ENCODE assay signal across 26 cellular contexts in the genomic region with DNA sequence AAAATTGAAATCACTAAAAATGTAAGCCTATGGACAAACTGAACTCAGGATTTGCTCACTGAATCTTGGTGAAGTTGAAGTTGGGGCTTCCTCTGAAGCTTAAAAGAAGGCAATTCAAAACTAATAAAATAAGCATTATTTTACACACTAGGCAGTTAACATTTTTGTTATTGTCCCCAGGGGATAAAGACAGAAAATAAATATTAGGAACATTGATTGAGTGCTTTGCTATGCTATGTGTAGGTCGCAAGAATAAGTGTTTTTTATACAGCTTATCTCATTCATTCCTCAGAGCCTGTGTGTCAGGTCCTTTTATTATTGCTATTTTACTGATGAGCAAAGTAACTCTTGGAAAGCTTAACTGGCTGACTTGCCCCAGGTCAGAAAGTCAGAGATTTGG.
"Had no signal": no experiment of that assay in that cellular context is flagged by ENCODE, and none has a peak within 500 bp of the region (broad histone marks: within the 10 kb centered on the region; RNA-seq: fewer than 3 reads in every experiment).

No MANE protein-coding gene starts in this region.

- H3K9me3 Mint-ChIP-seq: activated naive CD4-positive, alpha-beta T cell treated with anti-CD3 and anti-CD28 coated beads, Interleukin-2, amount 50 U/mL, for 24 hours; activated naive CD8-positive, alpha-beta T cell treated with anti-CD3 and anti-CD28 coated beads, Interleukin-2, amount 50 U/mL, for 24 hours; activated T-helper 2 cell treated with anti-CD3 and anti-CD28 coated beads, Interferon-gamma antibody, Interleukin-2, Interleukin-4, amounts not matched to agents 10 μg/mL and 5 μg/mL and 100 μg/mL, durations not matched to agents 14 hours and 24 hours and 36 hours; central memory CD8-positive, alpha-beta T cell; dendritic cell treated with granulocyte-macrophage colony-stimulating factor and Interleukin-4, amounts not matched to agents 40 ng/mL and 50 ng/mL, for 4 days; natural killer cell; WTC11 had no signal

- H3K36me3 ChIP-seq: breast epithelium, esophagus muscularis mucosa, heart right ventricle, lower lobe of right lung, neutrophil, right lobe of liver, tibial nerve had no signal

- H3K4me3 ChIP-seq: breast epithelium, esophagus muscularis mucosa, heart right ventricle, lower lobe of right lung, right lobe of liver, tibial nerve had no signal

- H3K4me3 Mint-ChIP-seq: activated CD8-positive, alpha-beta memory T cell treated with anti-CD3 and anti-CD28 coated beads, Interleukin-2, amount 10 ng/mL, durations not matched to agents 7 days and 5 days; activated CD8-positive, alpha-beta T cell treated with anti-CD3 and anti-CD28 coated beads, Interleukin-2, amount 10 ng/mL, durations not matched to agents 7 days and 5 days; activated naive CD4-positive, alpha-beta T cell treated with anti-CD3 and anti-CD28 coated beads, Interleukin-2, amount 50 U/mL, for 24 hours; activated naive CD8-positive, alpha-beta T cell treated with anti-CD3 and anti-CD28 coated beads, Interleukin-2, amount 50 U/mL, for 24 hours; central memory CD8-positive, alpha-beta T cell; dendritic cell treated with granulocyte-macrophage colony-stimulating factor and Interleukin-4, amounts not matched to agents 40 ng/mL and 50 ng/mL, for 4 days; natural killer cell; T-helper 17 cell; WTC11 had no signal

- H3K27me3 Mint-ChIP-seq: activated CD8-positive, alpha-beta memory T cell treated with anti-CD3 and anti-CD28 coated beads, Interleukin-2, amount 10 ng/mL, durations not matched to agents 7 days and 5 days; central memory CD8-positive, alpha-beta T cell had no signal

- ATAC-seq: activated CD8-positive, alpha-beta memory T cell treated with anti-CD3 and anti-CD28 coated beads, Interleukin-2, amount 10 ng/mL, durations not matched to agents 7 days and 5 days; activated CD8-positive, alpha-beta T cell treated with anti-CD3 and anti-CD28 coated beads, Interleukin-2, amount 10 ng/mL, durations not matched to agents 7 days and 5 days; activated naive CD8-positive, alpha-beta T cell treated with anti-CD3 and anti-CD28 coated beads, Interleukin-2, amount 50 U/mL, for 24 hours; foreskin keratinocyte; heart right ventricle; left lobe of liver; lower lobe of right lung; natural killer cell; right lobe of liver; T-helper 17 cell; WTC11 had no signal

- H3K27ac Mint-ChIP-seq: activated CD8-positive, alpha-beta memory T cell treated with anti-CD3 and anti-CD28 coated beads, Interleukin-2, amount 10 ng/mL, durations not matched to agents 7 days and 5 days; activated CD8-positive, alpha-beta T cell treated with anti-CD3 and anti-CD28 coated beads, Interleukin-2, amount 10 ng/mL, durations not matched to agents 7 days and 5 days; activated naive CD4-positive, alpha-beta T cell treated with anti-CD3 and anti-CD28 coated beads, Interleukin-2, amount 50 U/mL, for 24 hours; activated naive CD8-positive, alpha-beta T cell treated with anti-CD3 and anti-CD28 coated beads, Interleukin-2, amount 50 U/mL, for 24 hours; activated T-helper 2 cell treated with anti-CD3 and anti-CD28 coated beads, Interferon-gamma antibody, Interleukin-2, Interleukin-4, amounts not matched to agents 10 μg/mL and 5 μg/mL and 100 μg/mL, durations not matched to agents 14 hours and 24 hours and 36 hours; dendritic cell treated with granulocyte-macrophage colony-stimulating factor and Interleukin-4, amounts not matched to agents 40 ng/mL and 50 ng/mL, for 4 days; natural killer cell; T-helper 17 cell; WTC11 had no signal

- DNase-seq: activated CD4-positive, alpha-beta T cell treated with anti-CD3 and anti-CD28 coated beads for 1 hour; activated CD8-positive, alpha-beta memory T cell treated with anti-CD3 and anti-CD28 coated beads, Interleukin-2, amount 10 ng/mL, durations not matched to agents 7 days and 5 days; activated CD8-positive, alpha-beta T cell treated with anti-CD3 and anti-CD28 coated beads, Interleukin-2, amount 10 ng/mL, durations not matched to agents 7 days and 5 days; activated naive CD8-positive, alpha-beta T cell treated with anti-CD3 and anti-CD28 coated beads, Interleukin-2, amount 50 U/mL, for 24 hours; activated T-cell treated with anti-CD3 and anti-CD28 coated beads, Interleukin-2, amount 50 U/mL, for 48 hours; amygdala; foreskin keratinocyte; heart right ventricle; kidney glomerular epithelial cell; lower lobe of right lung; mesenchymal stem cell; natural killer cell; right lobe of liver; stimulated activated CD4-positive, alpha-beta T cell treated with anti-CD3 and anti-CD28 coated beads, Interleukin-2, amount 100 ng/mL, for 48 hours; stimulated activated naive CD4-positive, alpha-beta T cell treated with Interleukin-2 at 50 U/mL for 16 hours; T-helper 17 cell had no signal

- H3K36me3 Mint-ChIP-seq: activated CD8-positive, alpha-beta memory T cell treated with anti-CD3 and anti-CD28 coated beads, Interleukin-2, amount 10 ng/mL, durations not matched to agents 7 days and 5 days; activated naive CD4-positive, alpha-beta T cell treated with anti-CD3 and anti-CD28 coated beads, Interleukin-2, amount 50 U/mL, for 24 hours; natural killer cell; WTC11 had no signal

- H3K4me1 Mint-ChIP-seq: activated CD8-positive, alpha-beta memory T cell treated with anti-CD3 and anti-CD28 coated beads, Interleukin-2, amount 10 ng/mL, durations not matched to agents 7 days and 5 days; activated naive CD4-positive, alpha-beta T cell treated with anti-CD3 and anti-CD28 coated beads, Interleukin-2, amount 50 U/mL, for 24 hours; central memory CD8-positive, alpha-beta T cell; natural killer cell had no signal

- H3K27ac ChIP-seq: breast epithelium, esophagus muscularis mucosa, foreskin keratinocyte, heart right ventricle, lower lobe of right lung, neutrophil, right lobe of liver had no signal

- H3K27me3 ChIP-seq: breast epithelium, esophagus muscularis mucosa, foreskin keratinocyte, neutrophil, right lobe of liver, tibial nerve had no signal

- H3K9me3 ChIP-seq: breast epithelium, esophagus muscularis mucosa, heart right ventricle, lower lobe of right lung, neutrophil, right lobe of liver, tibial nerve had no signal
